Comparison of ENCODE assay signal across 10 cellular contexts in the genomic region with DNA sequence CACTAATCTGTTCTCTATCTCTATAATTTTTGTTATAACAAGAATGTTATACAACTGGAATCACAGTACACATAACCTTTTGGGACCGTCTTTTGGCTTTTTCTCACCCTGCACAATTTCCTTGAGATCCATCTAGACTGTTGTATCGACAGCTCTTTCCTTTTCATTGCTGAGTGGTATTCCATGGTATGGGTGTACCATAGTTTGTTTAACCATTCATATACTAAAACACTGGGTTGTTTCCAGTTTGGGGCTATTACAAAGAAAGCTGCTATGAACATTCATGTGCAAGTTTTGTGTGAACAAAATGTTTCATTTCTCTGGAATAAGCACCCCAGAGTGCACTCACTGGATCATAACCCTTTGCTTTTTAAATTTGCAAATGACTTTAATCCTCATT. TPM values are rescaled to one million over a fixed set of nuclear protein-coding genes. Genes with fewer than 3 reads are reported as not detected.
"Had no signal": no experiment of that assay in that cellular context is flagged by ENCODE, and none has a peak within 500 bp of the region (broad histone marks: within the 10 kb centered on the region; RNA-seq: fewer than 3 reads in every experiment).

No MANE protein-coding gene starts in this region.

- H3K4me3 ChIP-seq: GM23338 had no signal

- DNase-seq: H9, HCEC 1CT, HFFc6 had no signal

- FAIRE-seq: H1, H54, HepG2 had no signal

- H2AFZ ChIP-seq: GM23338 had no signal

- ATAC-seq: GM23338, HepG2 had no signal

- H3K27ac ChIP-seq: HL-60 had no signal

- H3K4me2 ChIP-seq: GM23338 had no signal

RNA-seq across cellular contexts. Expression of a gene that starts 15.4 kb away (rescaled TPM):
- total RNA-seq: H9, HepG2, HFFc6, HT1080 had no signal
- polyA plus RNA-seq: HepG2, IgD-negative memory B cell had no signal

RNA-seq across cellular contexts. Expression of a gene that starts 25.8 kb away (rescaled TPM):
- polyA plus RNA-seq: IgD-negative memory B cell had no signal
